19 cellular contexts compared by ENCODE assay signal in the genomic region with DNA sequence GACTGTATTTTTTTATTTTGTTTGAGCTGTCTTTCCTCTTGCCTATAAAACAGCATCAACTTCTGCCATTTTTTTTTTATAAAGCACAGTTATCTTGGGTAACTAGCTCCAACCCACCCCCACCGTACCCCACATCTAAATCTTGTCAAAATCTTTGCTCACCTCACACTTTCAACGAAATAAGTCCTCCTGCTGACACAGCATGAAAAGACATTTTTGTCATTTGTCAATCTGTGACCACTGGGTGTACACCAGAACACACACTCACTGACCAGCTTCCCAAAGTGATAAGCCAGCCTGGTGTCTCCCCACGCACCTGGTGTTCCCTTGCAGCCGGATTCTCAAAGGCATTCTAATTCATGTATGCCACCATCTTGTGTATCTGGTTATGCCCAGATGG. TPM values are rescaled to one million over a fixed set of nuclear protein-coding genes. Genes with fewer than 3 reads are reported as not detected.
A peak's percentile ranks its signal among the peaks of the same experiment; 100 is the strongest.
DNase-seq lines count a peak whose midpoint lies in the region; ATAC-seq, FAIRE-seq and TF ChIP-seq lines count a peak whose summit lies in the region.
"Had no signal": no experiment of that assay in that cellular context is flagged by ENCODE, and none has a peak within 500 bp of the region (broad histone marks: within the 10 kb centered on the region; RNA-seq: fewer than 3 reads in every experiment).

No MANE protein-coding gene starts in this region.

- peak; percentile 55 for FAIRE-seq in HTR-8/SVneo (lab: Jason Lieb, UNC)
- FAIRE-seq: G401.6, GM12878, GM19239, H1 had no signal

- POLR2A ChIA-PET in Panc1 (lab: Charles Lee), result no interaction called here

- no peaks in the 10 kb centered on the region for H3K27me3 Mint-ChIP-seq in neural progenitor cell (ENCODE audit: insufficient read depth, low read depth)
- H3K27me3 Mint-ChIP-seq: CD4-positive, alpha-beta memory T cell had no signal

- no peak for TF ChIP-seq POLR2A in transverse colon (IDR thresholded peaks at IDR 0.05)

- in situ Hi-C loops in Panc1 (cut with HindIII; ENCODE audit: low pct_unique_long_range_greater_than_20kb, low sequenced_read_pairs) (no loop called here), transverse colon (cut with MboI; ENCODE audit: low pct_ligation_motif_present in 1 of 4, low pct_unique_long_range_greater_than_20kb in 1 of 4, low sequenced_read_pairs in 3 of 4) (no loop called here)

- DNase-seq in NCI-H146 (lab: John Stamatoyannopoulos, UW), result peak; percentile 25
- no peak for DNase-seq in NCI-H146 treated with DMSO at 0.1 percent for 48 hours (lab: John Stamatoyannopoulos, UW; ENCODE audit: unreplicated experiment)
- DNase-seq in HTR-8/SVneo (ENCODE audit: insufficient read length, low spot score), result no peak
- no peak for DNase-seq in Panc1 (ENCODE audit: low read depth, low spot score)
- no peak for DNase-seq in neural progenitor cell (ENCODE audit: low spot score)
- no peak for DNase-seq in transverse colon
- no peak for DNase-seq in COR-L47 (lab: John Stamatoyannopoulos, UW)
- DNase-seq: 8988T; C1 segment of cervical spinal cord; Caco-2; CD4-positive, alpha-beta memory T cell; DMS153; DMS79 treated with DMSO at 0.1 percent for 48 hours; H7 had no signal

- BruUV-seq in Panc1 (replicated peaks; lab: Mats Ljungman, UMichigan), result no TSS peak

- H3K4me1 Mint-ChIP-seq in neural progenitor cell, result peaks cover 9% of the 10 kb centered on the region
- H3K4me1 Mint-ChIP-seq: CD4-positive, alpha-beta memory T cell had no signal

- no peak overlapping the region for H3K9ac ChIP-seq in neural progenitor cell
- H3K9ac ChIP-seq: GM23248 had no signal

- 0 out of 2 replicates have a peak, but pooled peaks have one; percentile 42 for ATAC-seq in Panc1
- ATAC-seq: GM12878 had no signal

- WGBS in transverse colon (ENCODE audit: low coverage in 1 of 2), 2 donors, result 89 to 90% methylated on average over 2 to 4 of the region's 4 CpGs

- no peak overlapping the region for H2AFZ ChIP-seq in neural progenitor cell (replicated peaks)
- H2AFZ ChIP-seq: GM23248 had no signal

- H3K27ac Mint-ChIP-seq in neural progenitor cell, result peak overlapping the region; percentile 47
- H3K27ac Mint-ChIP-seq: CD4-positive, alpha-beta memory T cell had no signal

- H3K9me3 Mint-ChIP-seq in neural progenitor cell, result no peaks in the 10 kb centered on the region
- H3K9me3 Mint-ChIP-seq: CD4-positive, alpha-beta memory T cell had no signal

- TF ChIP-seq CTCF in Panc1 (IDR thresholded peaks at IDR 0.05) (no peak), neural progenitor cell (IDR thresholded peaks at IDR 0.05) (no peak), transverse colon (IDR thresholded peaks at IDR 0.05) (no peak)

- no peak overlapping the region for H3K4me2 ChIP-seq in neural progenitor cell

- no peak overlapping the region for H3K4me3 Mint-ChIP-seq in neural progenitor cell
- H3K4me3 Mint-ChIP-seq: CD4-positive, alpha-beta memory T cell had no signal

- intact Hi-C loops in Panc1 (cut with micrococcal nuclease; ENCODE audit: unreplicated experiment), result no loop called here
- intact Hi-C loops in transverse colon (cut with DNase I; ENCODE audit: low total_unique reads), result no loop called here

- no peaks in the 10 kb centered on the region for H3K9me3 ChIP-seq in Panc1 (ENCODE audit: control insufficient read depth, insufficient read depth, low read depth, low read length)
- H3K9me3 ChIP-seq in neural progenitor cell (ENCODE audit: low read depth), result no peaks in the 10 kb centered on the region
- H3K9me3 ChIP-seq in transverse colon, result no peaks in the 10 kb centered on the region
- H3K9me3 ChIP-seq: Caco-2 had no signal

- CTCF ChIA-PET in Panc1 (lab: Charles Lee), result no interaction called here

- peaks cover 4% of the 10 kb centered on the region for H3F3A ChIP-seq in neural progenitor cell (ENCODE audit: low read depth)

- H3K27ac ChIP-seq in Panc1 (ENCODE audit: low read length) (no peak overlapping the region), neural progenitor cell (no peak overlapping the region), transverse colon (no peak overlapping the region)
- H3K27ac ChIP-seq: GM23248 had no signal

- peaks cover 22% of the 10 kb centered on the region for H3K27me3 ChIP-seq in Panc1 (ENCODE audit: control insufficient read depth, insufficient read depth, low read length)
- no peaks in the 10 kb centered on the region for H3K27me3 ChIP-seq in neural progenitor cell
- H3K27me3 ChIP-seq in transverse colon, result no peaks in the 10 kb centered on the region

- H3K4me3 ChIP-seq in Panc1 (ENCODE audit: low read depth in 2 of 2, low read length in 2 of 2) (no peak overlapping the region), neural progenitor cell (no peak overlapping the region), transverse colon (no peak overlapping the region)
- H3K4me3 ChIP-seq: GM12878, GM23248 had no signal

- H3K79me2 ChIP-seq in neural progenitor cell (ENCODE audit: low read depth), result no peaks in the 10 kb centered on the region

- H3K4me1 ChIP-seq in Panc1 (ENCODE audit: control insufficient read depth, insufficient read depth, low read length) (0 out of 2 replicates have a peak, but pooled peaks cover 3% of the 10 kb centered on the region), neural progenitor cell (peaks cover 16% of the 10 kb centered on the region), transverse colon (no peaks in the 10 kb centered on the region)
- H3K4me1 ChIP-seq: Caco-2 had no signal

- H3K36me3 Mint-ChIP-seq in neural progenitor cell, result no peaks in the 10 kb centered on the region
- H3K36me3 Mint-ChIP-seq: CD4-positive, alpha-beta memory T cell had no signal

- H4K20me1 ChIP-seq in neural progenitor cell (ENCODE audit: low read depth), result no peaks in the 10 kb centered on the region

- TF ChIP-seq EP300 in transverse colon (IDR thresholded peaks at IDR 0.05; ENCODE audit: low read depth), result no peak

- H3K36me3 ChIP-seq in Panc1 (ENCODE audit: control insufficient read depth, insufficient read depth, low read length) (no peaks in the 10 kb centered on the region), neural progenitor cell (no peaks in the 10 kb centered on the region), transverse colon (no peaks in the 10 kb centered on the region)

RNA-seq across cellular contexts. Expression of gene TECTA, which starts 1.7 kb away (rescaled TPM):
- total RNA-seq in Panc1 (2021; ENCODE audit: unreplicated experiment) (0.15 TPM), neural progenitor cell (ENCODE audit: low replicate concordance) (0.84 and 1.2 TPM in 2 replicates), transverse colon (1 to 10 TPM in 1 of 4 donors, under 1 TPM in 3; 0.20 to 1.1 (median 0.44) TPM)
- 0.18 TPM for polyA plus RNA-seq in Panc1 (2012; ENCODE audit: insufficient read length)
